11 cellular contexts compared by ENCODE assay signal in the genomic region with DNA sequence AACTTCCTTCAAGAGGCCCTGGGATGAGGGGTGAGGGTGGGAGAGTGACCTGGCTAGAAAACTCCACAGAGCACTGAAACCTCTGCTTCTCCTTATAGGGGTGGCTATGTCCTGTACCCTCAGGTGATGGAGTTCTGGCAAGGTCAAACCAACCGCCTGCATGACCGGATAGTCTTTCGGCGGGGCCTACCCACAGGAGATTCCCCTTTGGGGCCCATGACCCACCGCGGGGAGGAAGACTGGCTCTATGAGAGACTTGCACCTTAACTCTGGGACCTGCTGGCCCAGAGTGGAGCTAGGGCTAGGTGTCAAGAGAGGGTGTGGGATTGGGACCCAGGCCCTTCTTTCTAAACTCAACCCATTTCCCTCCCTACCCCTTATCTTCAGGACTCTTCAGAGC. TPM values are rescaled to one million over a fixed set of nuclear protein-coding genes. Genes with fewer than 3 reads are reported as not detected.
DNase-seq lines count a peak whose midpoint lies in the region; ATAC-seq and FAIRE-seq lines count a peak whose summit lies in the region.
"Had no signal": no experiment of that assay in that cellular context is flagged by ENCODE, and none has a peak within 500 bp of the region (broad histone marks: within the 10 kb centered on the region; RNA-seq: fewer than 3 reads in every experiment).

No MANE protein-coding gene starts in this region.

- H3K36me3 ChIP-seq in mesenchymal stem cell (ENCODE audit: control insufficient read depth in 1 of 2, insufficient read depth in 2 of 2, low read depth in 1 of 2, low read length in 2 of 2), result peaks cover 20 to 48% of the 10 kb centered on the region in 2 experiments
- H3K36me3 ChIP-seq in stomach smooth muscle (ENCODE audit: control insufficient read depth in 2 of 2, insufficient read depth in 2 of 2, low read length in 2 of 2), result peaks cover 10 to 23% of the 10 kb centered on the region in 2 donors

- H3K36me3 Mint-ChIP-seq in activated CD8-positive, alpha-beta memory T cell treated with anti-CD3 and anti-CD28 coated beads, Interleukin-2, amount 10 ng/mL, durations not matched to agents 7 days and 5 days, result peaks cover 28% of the 10 kb centered on the region
- H3K36me3 Mint-ChIP-seq in activated naive CD8-positive, alpha-beta T cell treated with anti-CD3 and anti-CD28 coated beads, Interleukin-2, amount 10 ng/mL, durations not matched to agents 7 days and 5 days, result peaks cover 17% of the 10 kb centered on the region

- H3K9me3 Mint-ChIP-seq in activated CD8-positive, alpha-beta memory T cell treated with anti-CD3 and anti-CD28 coated beads, Interleukin-2, amount 10 ng/mL, durations not matched to agents 7 days and 5 days (ENCODE audit: low read depth), result no peaks in the 10 kb centered on the region
- H3K9me3 Mint-ChIP-seq in activated naive CD8-positive, alpha-beta T cell treated with anti-CD3 and anti-CD28 coated beads, Interleukin-2, amount 10 ng/mL, durations not matched to agents 7 days and 5 days, result no peaks in the 10 kb centered on the region
- H3K9me3 Mint-ChIP-seq: WTC11 had no signal

- peaks cover 27% of the 10 kb centered on the region for H3K4me1 ChIP-seq in mesenchymal stem cell (ENCODE audit: control insufficient read depth, insufficient read depth, low read depth, low read length)
- H3K4me1 ChIP-seq in stomach smooth muscle (ENCODE audit: control insufficient read depth, insufficient read depth, low read length), result peaks cover 46% of the 10 kb centered on the region

- POLR2A ChIA-PET in activated naive CD8-positive, alpha-beta T cell treated with anti-CD3 and anti-CD28 coated beads, Interleukin-2, amount 10 ng/mL, durations not matched to agents 7 days and 5 days (lab: Charles Lee), result interaction anchor here (0.9 to 6.1 kb wide), 5 partner anchors 9 to 71 kb away, joined by 3 to 49 read pairs (median 5); partner anchors contain the start of genes CDK5RAP3 and SP2

- H2AK5ac ChIP-seq in mesenchymal stem cell (ENCODE audit: low read length, severe bottlenecking), result no peak overlapping the region

- no peak overlapping the region for H3K4me3 Mint-ChIP-seq in activated CD8-positive, alpha-beta memory T cell treated with anti-CD3 and anti-CD28 coated beads, Interleukin-2, amount 10 ng/mL, durations not matched to agents 7 days and 5 days
- peak overlapping the region; percentile 50 for H3K4me3 Mint-ChIP-seq in activated naive CD8-positive, alpha-beta T cell treated with anti-CD3 and anti-CD28 coated beads, Interleukin-2, amount 10 ng/mL, durations not matched to agents 7 days and 5 days
- H3K4me3 Mint-ChIP-seq: WTC11 had no signal

- no peak overlapping the region for H2BK120ac ChIP-seq in mesenchymal stem cell (ENCODE audit: low read depth, low read length)

- WGBS in mesenchymal stem cell, result 90% methylated on average over 6 of the region's 6 CpGs

- H3K4ac ChIP-seq in mesenchymal stem cell (ENCODE audit: low read depth in 1 of 2, low read length in 2 of 2), result no peak overlapping the region

- H2BK12ac ChIP-seq in mesenchymal stem cell (ENCODE audit: low read length in 2 of 2), result no peak overlapping the region

- H3K27ac Mint-ChIP-seq in activated CD8-positive, alpha-beta memory T cell treated with anti-CD3 and anti-CD28 coated beads, Interleukin-2, amount 10 ng/mL, durations not matched to agents 7 days and 5 days, result peak overlapping the region; percentile 65
- peak overlapping the region; percentile 86 for H3K27ac Mint-ChIP-seq in activated naive CD8-positive, alpha-beta T cell treated with anti-CD3 and anti-CD28 coated beads, Interleukin-2, amount 10 ng/mL, durations not matched to agents 7 days and 5 days

- no peak overlapping the region for H3K23ac ChIP-seq in mesenchymal stem cell (ENCODE audit: low read length in 2 of 2)

- H3K27me3 ChIP-seq in mesenchymal stem cell (ENCODE audit: control insufficient read depth in 1 of 2, insufficient read depth in 1 of 2, low read length in 2 of 2), result no peaks in the 10 kb centered on the region
- H3K27me3 ChIP-seq in stomach smooth muscle (ENCODE audit: control insufficient read depth in 1 of 2, insufficient read depth in 2 of 2, low read length in 2 of 2), result no peaks in the 10 kb centered on the region

- no peak overlapping the region for H3K27ac ChIP-seq in mesenchymal stem cell (ENCODE audit: low read length, poor library complexity, severe bottlenecking)
- H3K27ac ChIP-seq in stomach smooth muscle (ENCODE audit: low read length), result peak overlapping the region; percentile 6

- CTCF ChIA-PET in activated CD8-positive, alpha-beta memory T cell treated with anti-CD3 and anti-CD28 coated beads, Interleukin-2, amount 10 ng/mL, durations not matched to agents 7 days and 5 days (lab: Charles Lee), result interaction anchor here (0.7 to 18.6 kb wide), 26 partner anchors 9 to 296 kb away, joined by 3 to 383 read pairs (median 4); partner anchors contain the start of genes CDK5RAP3, PRR15L, SCRN2 and SNX11

- H3K9me3 ChIP-seq in mesenchymal stem cell (ENCODE audit: control insufficient read depth, low read length) (no peaks in the 10 kb centered on the region), stomach smooth muscle (ENCODE audit: control insufficient read depth in 2 of 2, low read length in 2 of 2) (no peaks in the 10 kb centered on the region)

- H3K4me2 ChIP-seq in mesenchymal stem cell (ENCODE audit: low read length, poor library complexity, severe bottlenecking), result no peak overlapping the region

- ATAC-seq in activated CD8-positive, alpha-beta memory T cell treated with anti-CD3 and anti-CD28 coated beads, Interleukin-2, amount 10 ng/mL, durations not matched to agents 7 days and 5 days, result no peak
- no peak for ATAC-seq in activated naive CD8-positive, alpha-beta T cell treated with anti-CD3 and anti-CD28 coated beads, Interleukin-2, amount 10 ng/mL, durations not matched to agents 7 days and 5 days (ENCODE audit: low read depth)
- ATAC-seq in GM18498 (IDR thresholded peaks at IDR 0.05; ENCODE audit: unreplicated experiment) (no peak), GM21786 (IDR thresholded peaks at IDR 0.05; ENCODE audit: unreplicated experiment) (no peak)

- no peak for DNase-seq in activated CD8-positive, alpha-beta memory T cell treated with anti-CD3 and anti-CD28 coated beads, Interleukin-2, amount 10 ng/mL, durations not matched to agents 7 days and 5 days
- DNase-seq in activated CD8-positive, alpha-beta memory T cell treated with anti-CD3 and anti-CD28 coated beads, Interleukin-2, amount 50 U/mL, for 4 hours, result no peak
- no peak for DNase-seq in activated naive CD8-positive, alpha-beta T cell treated with anti-CD3 and anti-CD28 coated beads, Interleukin-2, amount 10 ng/mL, durations not matched to agents 7 days and 5 days
- DNase-seq in mesenchymal stem cell (no peak), frontal cortex (ENCODE audit: low spot score in 2 of 2) (no peak)

- H3K9ac ChIP-seq in mesenchymal stem cell (ENCODE audit: low read length) (peak overlapping the region; percentile 18), stomach smooth muscle (ENCODE audit: low read length in 2 of 2) (no peak overlapping the region)

- no peak overlapping the region for H3K18ac ChIP-seq in mesenchymal stem cell (ENCODE audit: low read depth in 1 of 2, low read length in 2 of 2)

- no peak overlapping the region for H4K91ac ChIP-seq in mesenchymal stem cell (ENCODE audit: low read length)

- no peak overlapping the region for H2AFZ ChIP-seq in mesenchymal stem cell (ENCODE audit: low read depth, low read length)

- H3K27me3 Mint-ChIP-seq in activated CD8-positive, alpha-beta memory T cell treated with anti-CD3 and anti-CD28 coated beads, Interleukin-2, amount 10 ng/mL, durations not matched to agents 7 days and 5 days, result no peaks in the 10 kb centered on the region
- no peaks in the 10 kb centered on the region for H3K27me3 Mint-ChIP-seq in activated naive CD8-positive, alpha-beta T cell treated with anti-CD3 and anti-CD28 coated beads, Interleukin-2, amount 10 ng/mL, durations not matched to agents 7 days and 5 days

- H3K4me1 Mint-ChIP-seq in activated CD8-positive, alpha-beta memory T cell treated with anti-CD3 and anti-CD28 coated beads, Interleukin-2, amount 10 ng/mL, durations not matched to agents 7 days and 5 days, result peaks cover 61% of the 10 kb centered on the region
- H3K4me1 Mint-ChIP-seq in activated naive CD8-positive, alpha-beta T cell treated with anti-CD3 and anti-CD28 coated beads, Interleukin-2, amount 10 ng/mL, durations not matched to agents 7 days and 5 days, result peaks cover 47% of the 10 kb centered on the region

- no peak overlapping the region for H4K8ac ChIP-seq in mesenchymal stem cell (ENCODE audit: low read length)

- FAIRE-seq in frontal cortex (lab: Jason Lieb, UNC), result no peak
- FAIRE-seq: A204.1 had no signal

- no peak overlapping the region for H3K14ac ChIP-seq in mesenchymal stem cell (ENCODE audit: low read length in 2 of 2)

- H2BK5ac ChIP-seq in mesenchymal stem cell (ENCODE audit: low read depth, low read length, poor library complexity, severe bottlenecking), result no peak overlapping the region

- H3K4me3 ChIP-seq in mesenchymal stem cell (ENCODE audit: insufficient read depth in 1 of 2, low read depth in 1 of 2, low read length in 2 of 2) (no peak overlapping the region), stomach smooth muscle (ENCODE audit: low read length in 2 of 2) (no peak overlapping the region)

- H3K79me1 ChIP-seq in mesenchymal stem cell (replicated peaks; ENCODE audit: low read length, poor library complexity, severe bottlenecking), result no peaks in the 10 kb centered on the region

- no peak overlapping the region for H2BK15ac ChIP-seq in mesenchymal stem cell (ENCODE audit: low read depth, poor library complexity, severe bottlenecking)

RNA-seq across cellular contexts. Expression of gene PNPO, which starts 5.1 kb away (rescaled TPM):
- 10 to 100 TPM; 28.0 to 30.4 TPM for total RNA-seq in activated CD8-positive, alpha-beta memory T cell treated with anti-CD3 and anti-CD28 coated beads, Interleukin-2, amount 10 ng/mL, durations not matched to agents 7 days and 5 days
- 10 to 100 TPM; 32.5 to 32.8 TPM for total RNA-seq in activated naive CD8-positive, alpha-beta T cell treated with anti-CD3 and anti-CD28 coated beads, Interleukin-2, amount 10 ng/mL, durations not matched to agents 7 days and 5 days
- polyA plus RNA-seq in mesenchymal stem cell (2013, experiment 1 of 2), result 6.1 TPM
- 5.4 TPM for polyA plus RNA-seq in mesenchymal stem cell (2013, experiment 2 of 2)
- total RNA-seq in frontal cortex, result 7.3 TPM

RNA-seq across cellular contexts. Expression of gene PRR15L, which starts 11.2 kb away (rescaled TPM):
- total RNA-seq in activated CD8-positive, alpha-beta memory T cell treated with anti-CD3 and anti-CD28 coated beads, Interleukin-2, amount 10 ng/mL, durations not matched to agents 7 days and 5 days, result not detected
- not detected for total RNA-seq in activated naive CD8-positive, alpha-beta T cell treated with anti-CD3 and anti-CD28 coated beads, Interleukin-2, amount 10 ng/mL, durations not matched to agents 7 days and 5 days
- polyA plus RNA-seq in mesenchymal stem cell (2013, experiment 1 of 2), result not detected
- not detected for polyA plus RNA-seq in mesenchymal stem cell (2013, experiment 2 of 2)
- not detected for total RNA-seq in frontal cortex
- total RNA-seq: mononuclear cell had no signal

RNA-seq across cellular contexts. Expression of gene CDK5RAP3, which starts 24.4 kb away (rescaled TPM):
- total RNA-seq in activated CD8-positive, alpha-beta memory T cell treated with anti-CD3 and anti-CD28 coated beads, Interleukin-2, amount 10 ng/mL, durations not matched to agents 7 days and 5 days, result 100 to 1,000 TPM; 215 to 262 TPM
- total RNA-seq in activated naive CD8-positive, alpha-beta T cell treated with anti-CD3 and anti-CD28 coated beads, Interleukin-2, amount 10 ng/mL, durations not matched to agents 7 days and 5 days, result 100 to 1,000 TPM; 286 to 287 TPM
- polyA plus RNA-seq in mesenchymal stem cell (2013, experiment 1 of 2), result 75.6 TPM
- polyA plus RNA-seq in mesenchymal stem cell (2013, experiment 2 of 2), result 69.9 TPM
- 53.8 TPM for total RNA-seq in frontal cortex

RNA-seq across cellular contexts. Expression of gene SP2, which starts 50.5 kb away (rescaled TPM):
- 10 to 100 TPM; 21.7 to 22.9 TPM for total RNA-seq in activated CD8-positive, alpha-beta memory T cell treated with anti-CD3 and anti-CD28 coated beads, Interleukin-2, amount 10 ng/mL, durations not matched to agents 7 days and 5 days
- 10 to 100 TPM; 28.1 to 28.2 TPM for total RNA-seq in activated naive CD8-positive, alpha-beta T cell treated with anti-CD3 and anti-CD28 coated beads, Interleukin-2, amount 10 ng/mL, durations not matched to agents 7 days and 5 days
- polyA plus RNA-seq in mesenchymal stem cell (2013, experiment 1 of 2), result 25.4 TPM
- 26.2 TPM for polyA plus RNA-seq in mesenchymal stem cell (2013, experiment 2 of 2)
- total RNA-seq in frontal cortex, result 0.82 TPM
